Comparison of ENCODE assay signal across 10 cellular contexts in the genomic region with DNA sequence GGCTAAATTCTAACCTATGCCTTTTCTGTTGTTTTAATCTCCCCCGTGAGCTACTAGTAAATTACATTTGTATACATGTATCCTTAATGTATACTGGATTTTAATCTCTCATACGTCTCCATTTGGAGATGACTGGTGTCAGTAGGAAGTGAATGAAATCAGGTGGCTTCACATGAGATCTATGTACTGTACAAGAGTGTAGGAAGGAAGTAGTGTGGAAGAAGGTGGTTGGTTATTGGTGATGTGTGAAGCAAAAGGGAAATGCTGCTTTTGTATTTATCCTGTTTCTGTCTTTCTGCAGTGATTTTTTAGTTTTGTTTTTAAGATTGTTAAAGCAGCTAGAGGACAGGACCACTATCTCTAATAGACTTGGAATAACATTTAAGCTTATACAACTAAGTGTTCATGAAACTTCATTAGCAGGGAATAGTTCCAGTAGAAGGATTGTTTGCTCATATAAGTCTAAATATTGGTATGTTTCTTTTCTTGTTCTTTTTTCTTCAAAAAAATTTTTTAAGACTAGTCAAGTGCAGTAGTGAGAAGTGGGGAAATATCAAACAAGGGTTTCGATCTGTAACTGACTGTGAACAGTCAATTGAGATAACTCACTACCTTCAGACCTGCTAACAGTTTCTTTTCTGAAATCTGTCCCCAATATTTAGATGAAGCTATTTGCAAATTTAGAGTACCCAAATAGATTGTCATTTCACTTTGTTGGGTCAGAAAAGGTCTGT. TPM values are rescaled to one million over a fixed set of nuclear protein-coding genes. Genes with fewer than 3 reads are reported as not detected.
DNase-seq lines count a peak whose midpoint lies in the region; ATAC-seq, FAIRE-seq and TF ChIP-seq lines count a peak whose summit lies in the region.
"Had no signal": no experiment of that assay in that cellular context is flagged by ENCODE, and none has a peak within 500 bp of the region (broad histone marks: within the 10 kb centered on the region; RNA-seq: fewer than 3 reads in every experiment).

No MANE protein-coding gene starts in this region.

- H3K4me1 ChIP-seq in uterus, result no peaks in the 10 kb centered on the region

- FAIRE-seq in GM12892 (lab: Jason Lieb, UNC), result peak; percentile 57
- FAIRE-seq: TTC549 had no signal

- no peak for DNase-seq in GM12892 (ENCODE audit: insufficient read length)
- no peak for DNase-seq in caudate nucleus (lab: John Stamatoyannopoulos, UW)
- no peak for DNase-seq in progenitor cell of endocrine pancreas (ENCODE audit: low spot score, unreplicated experiment)
- no peak for DNase-seq in D341Med (ENCODE audit: low spot score)
- no peak for DNase-seq in uterus
- DNase-seq: DMS79, Peyer's patch had no signal

- peaks cover 10% of the 10 kb centered on the region for H3K36me3 Mint-ChIP-seq in progenitor cell of endocrine pancreas (ENCODE audit: insufficient read depth)

- H3K27ac ChIP-seq in caudate nucleus (ENCODE audit: low read depth, low read length) (peak overlapping the region; percentile 27), uterus (no peak overlapping the region)

- ATAC-seq in HG02610 (IDR thresholded peaks at IDR 0.05; ENCODE audit: unreplicated experiment) (peak; percentile 72), HG03521 (IDR thresholded peaks at IDR 0.05; ENCODE audit: unreplicated experiment) (no peak)

- H3K4me3 Mint-ChIP-seq in progenitor cell of endocrine pancreas (ENCODE audit: low read depth), result no peak overlapping the region

- no peaks in the 10 kb centered on the region for H3K9me3 Mint-ChIP-seq in progenitor cell of endocrine pancreas (ENCODE audit: low read depth)

- peak overlapping the region; percentile 62 for H3K27ac Mint-ChIP-seq in progenitor cell of endocrine pancreas

- H3K27me3 ChIP-seq in uterus, result no peaks in the 10 kb centered on the region
- H3K27me3 ChIP-seq: Peyer's patch had no signal

- no peaks in the 10 kb centered on the region for H3K9me3 ChIP-seq in uterus
- H3K9me3 ChIP-seq: Peyer's patch had no signal

- no peaks in the 10 kb centered on the region for H3K36me3 ChIP-seq in uterus

- H3K4me3 ChIP-seq in uterus, result no peak overlapping the region
- H3K4me3 ChIP-seq: Peyer's patch had no signal

- intact Hi-C loops in uterus (cut with DNase I; ENCODE audit: low total_unique reads), result no loop called here

- no peaks in the 10 kb centered on the region for H3K27me3 Mint-ChIP-seq in progenitor cell of endocrine pancreas

- peaks cover 22% of the 10 kb centered on the region for H3K4me1 Mint-ChIP-seq in progenitor cell of endocrine pancreas (ENCODE audit: low read depth)

- no peak for TF ChIP-seq CTCF in progenitor cell of endocrine pancreas (IDR thresholded peaks at IDR 0.05; ENCODE audit: unreplicated experiment)
- no peak for TF ChIP-seq CTCF in uterus (IDR thresholded peaks at IDR 0.05)

- no peak for TF ChIP-seq POLR2A in GM12892 (IDR thresholded peaks at IDR 0.05; ENCODE audit: low read depth, low read length)
- no peak for TF ChIP-seq POLR2A in uterus (IDR thresholded peaks at IDR 0.05)

RNA-seq across cellular contexts. Expression of a gene that starts 15.3 kb away (rescaled TPM):
- polyA plus RNA-seq in GM12892 (2012; ENCODE audit: missing spikeins), result 70.6 TPM
- 91.4 and 95.9 TPM in 2 replicates for total RNA-seq in progenitor cell of endocrine pancreas
- 100 to 1,000 TPM in 2 of 4 donors, 10 to 100 TPM in 2; 74.5 to 178 (median 95.5) TPM for total RNA-seq in uterus

RNA-seq across cellular contexts. Expression of a gene that starts 17.5 kb away (rescaled TPM):
- 151 TPM for polyA plus RNA-seq in GM12892 (2012; ENCODE audit: missing spikeins)
- total RNA-seq in progenitor cell of endocrine pancreas, result 52.6 and 54.4 TPM in 2 replicates
- total RNA-seq in uterus, result 10 to 100 TPM; 21.4 to 53.8 (median 34.3) TPM

RNA-seq across cellular contexts. Expression of a gene that starts 40.4 kb away (rescaled TPM):
- 16.1 TPM for polyA plus RNA-seq in GM12892 (2012; ENCODE audit: missing spikeins)
- total RNA-seq in progenitor cell of endocrine pancreas (7.3 and 8.1 TPM in 2 replicates), uterus (1 to 10 TPM in 1 of 4 donors, under 1 TPM in 1, not detected in 2; 0.55 to 1.7 TPM)

RNA-seq across cellular contexts. Expression of a gene that starts 51.7 kb away (rescaled TPM):
- polyA plus RNA-seq in GM12892 (2012; ENCODE audit: missing spikeins), result 312 TPM
- total RNA-seq in progenitor cell of endocrine pancreas, result 491 and 499 TPM in 2 replicates
- total RNA-seq in uterus, result 100 to 1,000 TPM; 309 to 914 (median 465) TPM
